13 cellular contexts compared by ENCODE assay signal in the genomic region with DNA sequence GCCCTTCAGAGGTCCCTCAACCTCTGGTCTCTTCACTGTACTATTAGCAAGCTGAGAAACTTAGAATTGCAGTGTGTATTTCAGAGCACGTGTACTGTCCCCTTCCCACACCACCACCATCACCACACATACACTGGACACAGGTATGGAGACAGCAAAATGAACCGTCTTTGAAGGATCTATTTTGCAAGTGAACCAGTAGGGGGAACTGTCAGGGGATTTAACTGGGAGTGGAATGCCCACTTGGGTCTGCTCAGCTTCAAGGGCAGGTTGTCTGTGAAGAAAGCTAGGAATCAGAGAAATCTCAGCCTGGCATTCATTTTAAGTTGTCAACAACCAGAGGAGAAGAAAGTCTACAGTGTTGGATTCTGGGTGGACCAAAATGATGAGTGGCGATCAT.
DNase-seq lines count a peak whose midpoint lies in the region; ATAC-seq and TF ChIP-seq lines count a peak whose summit lies in the region.
"Had no signal": no experiment of that assay in that cellular context is flagged by ENCODE, and none has a peak within 500 bp of the region (broad histone marks: within the 10 kb centered on the region; RNA-seq: fewer than 3 reads in every experiment).

No MANE protein-coding gene starts in this region.

- H3K9me3 Mint-ChIP-seq in activated CD4-positive, alpha-beta memory T cell treated with anti-CD3 and anti-CD28 coated beads for 36 hours: peaks cover 11% of the 10 kb centered on the region
- H3K9me3 Mint-ChIP-seq: central memory CD8-positive, alpha-beta T cell had no signal

- no peak overlapping the region for H3K4me3 Mint-ChIP-seq in activated CD4-positive, alpha-beta memory T cell treated with anti-CD3 and anti-CD28 coated beads for 36 hours
- H3K4me3 Mint-ChIP-seq: activated CD4-positive, alpha-beta memory T cell treated with anti-CD3 and anti-CD28 coated beads, Interleukin-2, amount 10 ng/mL, durations not matched to agents 7 days and 5 days; central memory CD8-positive, alpha-beta T cell; IgD-negative memory B cell had no signal

- ATAC-seq in heart left ventricle (peak in 2 of 4 donors; percentile 4 to 11), Panc1 (no peak), HG03135 (IDR thresholded peaks at IDR 0.05; ENCODE audit: unreplicated experiment) (no peak)

- WGBS in heart left ventricle, 4 donors: 59 to 71% (median 69%) methylated on average over 3 of the region's 3 CpGs
- WGBS in smooth muscle cell (ENCODE audit: low lambda C conversion rate): 44% methylated on average over 3 of the region's 3 CpGs

- peaks cover 0 to 4% (median 0%) of the 10 kb centered on the region in 12 donors for H3K9me3 ChIP-seq in heart left ventricle
- H3K9me3 ChIP-seq in Panc1 (ENCODE audit: control insufficient read depth, insufficient read depth, low read depth, low read length): no peaks in the 10 kb centered on the region
- no peaks in the 10 kb centered on the region for H3K9me3 ChIP-seq in smooth muscle cell (replicated peaks; ENCODE audit: low read depth)

- intact Hi-C loops in heart left ventricle (cut with DNase I) (loop anchor here in 2 of 10 donors (5.0 to 10.0 kb wide), 2 partner anchors 36 to 171 kb away; no protein-coding TSS in a partner anchor), cardiac septum (cut with DNase I) (no loop called here), Panc1 (cut with micrococcal nuclease; ENCODE audit: unreplicated experiment) (no loop called here)
- intact Hi-C loops in activated CD4-positive, alpha-beta memory T cell treated with anti-CD3 and anti-CD28 coated beads for 36 hours (cut with micrococcal nuclease): no loop called here

- H3K4me1 Mint-ChIP-seq in activated CD4-positive, alpha-beta memory T cell treated with anti-CD3 and anti-CD28 coated beads for 36 hours (ENCODE audit: low read depth): no peaks in the 10 kb centered on the region
- H3K4me1 Mint-ChIP-seq: activated CD4-positive, alpha-beta memory T cell treated with anti-CD3 and anti-CD28 coated beads, Interleukin-2, amount 10 ng/mL, durations not matched to agents 7 days and 5 days; central memory CD8-positive, alpha-beta T cell had no signal

- no peaks in the 10 kb centered on the region for H3K79me2 ChIP-seq in smooth muscle cell (ENCODE audit: low read depth)

- H3K4me3 ChIP-seq in heart left ventricle: no peak overlapping the region
- H3K4me3 ChIP-seq in Panc1 (ENCODE audit: low read depth in 2 of 2, low read length in 2 of 2): no peak overlapping the region
- H3K4me3 ChIP-seq in fibroblast of pulmonary artery (replicated peaks; ENCODE audit: low read depth, low read length): no peak overlapping the region
- H3K4me3 ChIP-seq in smooth muscle cell: no peak overlapping the region
- H3K4me3 ChIP-seq: BLaER1 had no signal

- no peaks in the 10 kb centered on the region for H3K36me3 Mint-ChIP-seq in activated CD4-positive, alpha-beta memory T cell treated with anti-CD3 and anti-CD28 coated beads for 36 hours
- H3K36me3 Mint-ChIP-seq: IgD-negative memory B cell had no signal

- H2AFZ ChIP-seq in smooth muscle cell (ENCODE audit: low read depth): no peak overlapping the region

- no peaks in the 10 kb centered on the region for H4K20me1 ChIP-seq in smooth muscle cell (ENCODE audit: low read depth)
- H4K20me1 ChIP-seq: BLaER1 had no signal

- no peak overlapping the region for H3K9ac ChIP-seq in smooth muscle cell (ENCODE audit: low read depth)
- H3K9ac ChIP-seq: BLaER1 had no signal

- BruUV-seq in Panc1 (replicated peaks; lab: Mats Ljungman, UMichigan): no TSS peak

- POLR2A ChIA-PET in Panc1 (lab: Charles Lee): no interaction called here
- POLR2A ChIA-PET in activated CD4-positive, alpha-beta memory T cell treated with anti-CD3 and anti-CD28 coated beads for 36 hours (lab: Charles Lee): no interaction called here

- H3K27ac ChIP-seq in heart left ventricle: peak overlapping the region in 1 of 12 donors; percentile 48
- no peak overlapping the region for H3K27ac ChIP-seq in Panc1 (ENCODE audit: low read length)
- H3K27ac ChIP-seq in smooth muscle cell (ENCODE audit: low read depth): no peak overlapping the region
- H3K27ac ChIP-seq: BLaER1 had no signal

- H3K4me2 ChIP-seq in smooth muscle cell: no peak overlapping the region
- H3K4me2 ChIP-seq: BLaER1 had no signal

- TF ChIP-seq CTCF in heart left ventricle (IDR thresholded peaks at IDR 0.05) (peak in 7 of 12 donors; percentile 10 to 37 (median 26)), Panc1 (IDR thresholded peaks at IDR 0.05) (peak; percentile 40), fibroblast of pulmonary artery (IDR thresholded peaks at IDR 0.05; ENCODE audit: low read length, missing control alignments) (peak; percentile 23), smooth muscle cell (IDR thresholded peaks at IDR 0.05; ENCODE audit: borderline replicate concordance, insufficient read depth, poor library complexity, severe bottlenecking) (peak; percentile 34)

- CTCF ChIA-PET in Panc1 (lab: Charles Lee): no interaction called here
- CTCF ChIA-PET in activated CD4-positive, alpha-beta memory T cell treated with anti-CD3 and anti-CD28 coated beads for 36 hours (lab: Charles Lee): interaction anchor here (0.5 kb wide), 1 partner anchor 398 kb away, joined by 3 read pairs; no protein-coding TSS in a partner anchor

- no peaks in the 10 kb centered on the region for H3K27me3 Mint-ChIP-seq in activated CD4-positive, alpha-beta memory T cell treated with anti-CD3 and anti-CD28 coated beads for 36 hours
- H3K27me3 Mint-ChIP-seq: IgD-negative memory B cell had no signal

- no peak for DNase-seq in heart left ventricle
- no peak for DNase-seq in cardiac septum (ENCODE audit: low spot score)
- DNase-seq in Panc1 (ENCODE audit: low read depth, low spot score): no peak
- DNase-seq in fibroblast of pulmonary artery (ENCODE audit: low read depth): no peak
- DNase-seq in smooth muscle cell (lab: John Stamatoyannopoulos, UW; ENCODE audit: unreplicated experiment): no peak
- DNase-seq in activated CD4-positive, alpha-beta memory T cell treated with anti-CD3 and anti-CD28 coated beads for 36 hours: no peak
- no peak for DNase-seq in cerebellar nuclear complex (lab: John Stamatoyannopoulos, UW)
- DNase-seq: activated CD4-positive, alpha-beta memory T cell treated with anti-CD3 and anti-CD28 coated beads, Interleukin-2, amount 10 ng/mL, durations not matched to agents 7 days and 5 days; SHP77 treated with DMSO at 0.1 percent for 48 hours had no signal

- TF ChIP-seq POLR2A in heart left ventricle (IDR thresholded peaks at IDR 0.05): no peak

- in situ Hi-C loops in Panc1 (cut with HindIII; ENCODE audit: low pct_unique_long_range_greater_than_20kb, low sequenced_read_pairs): no loop called here

- H3K4me1 ChIP-seq in heart left ventricle (peaks cover 4 to 70% (median 45%) of the 10 kb centered on the region in 12 donors), Panc1 (ENCODE audit: control insufficient read depth, insufficient read depth, low read length) (no peaks in the 10 kb centered on the region), smooth muscle cell (ENCODE audit: low read depth) (no peaks in the 10 kb centered on the region)
- H3K4me1 ChIP-seq: BLaER1 had no signal

- no peaks in the 10 kb centered on the region for H3K36me3 ChIP-seq in heart left ventricle
- no peaks in the 10 kb centered on the region for H3K36me3 ChIP-seq in Panc1 (ENCODE audit: control insufficient read depth, insufficient read depth, low read length)
- no peaks in the 10 kb centered on the region for H3K36me3 ChIP-seq in smooth muscle cell (ENCODE audit: low read depth)
- H3K36me3 ChIP-seq: BLaER1 had no signal

- H3F3A ChIP-seq in smooth muscle cell (ENCODE audit: low read depth): no peaks in the 10 kb centered on the region

- no peaks in the 10 kb centered on the region for H3K27me3 ChIP-seq in heart left ventricle
- H3K27me3 ChIP-seq in Panc1 (ENCODE audit: control insufficient read depth, insufficient read depth, low read length): peaks cover 7% of the 10 kb centered on the region
- no peaks in the 10 kb centered on the region for H3K27me3 ChIP-seq in smooth muscle cell (ENCODE audit: low read depth)
- H3K27me3 ChIP-seq: BLaER1 had no signal

- H3K27ac Mint-ChIP-seq in activated CD4-positive, alpha-beta memory T cell treated with anti-CD3 and anti-CD28 coated beads for 36 hours: no peak overlapping the region
- H3K27ac Mint-ChIP-seq: activated CD4-positive, alpha-beta memory T cell treated with anti-CD3 and anti-CD28 coated beads, Interleukin-2, amount 10 ng/mL, durations not matched to agents 7 days and 5 days; IgD-negative memory B cell had no signal
